ENCODE assay signal across 1 cellular context in the genomic region with DNA sequence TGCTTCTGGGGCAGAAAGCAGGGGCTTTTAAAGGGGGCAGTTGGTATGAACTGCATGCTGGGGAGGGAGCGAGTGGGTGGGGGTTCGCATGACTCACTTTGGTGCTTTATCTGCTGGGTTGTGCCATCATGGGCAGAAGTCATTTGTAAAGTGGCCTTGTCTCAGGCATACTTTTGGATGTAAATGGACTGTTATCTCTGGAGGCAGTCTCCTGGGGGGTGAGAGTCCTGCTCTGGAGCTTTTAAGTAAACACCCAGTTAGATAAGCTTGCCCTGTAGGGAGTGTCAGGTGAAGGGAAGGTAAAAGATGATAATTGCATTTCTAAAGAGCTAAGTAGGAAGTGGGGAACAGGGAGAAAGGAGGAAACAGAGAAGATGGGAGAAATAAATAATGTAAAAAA.
TF ChIP-seq lines count a peak whose summit lies in the region.

No MANE protein-coding gene starts in this region.

TF ChIP-seq in GM23338, 12 proteins besides CTCF, POLR2A, EP300 and RAD21:
- TF ChIP-seq, protein P1, sequence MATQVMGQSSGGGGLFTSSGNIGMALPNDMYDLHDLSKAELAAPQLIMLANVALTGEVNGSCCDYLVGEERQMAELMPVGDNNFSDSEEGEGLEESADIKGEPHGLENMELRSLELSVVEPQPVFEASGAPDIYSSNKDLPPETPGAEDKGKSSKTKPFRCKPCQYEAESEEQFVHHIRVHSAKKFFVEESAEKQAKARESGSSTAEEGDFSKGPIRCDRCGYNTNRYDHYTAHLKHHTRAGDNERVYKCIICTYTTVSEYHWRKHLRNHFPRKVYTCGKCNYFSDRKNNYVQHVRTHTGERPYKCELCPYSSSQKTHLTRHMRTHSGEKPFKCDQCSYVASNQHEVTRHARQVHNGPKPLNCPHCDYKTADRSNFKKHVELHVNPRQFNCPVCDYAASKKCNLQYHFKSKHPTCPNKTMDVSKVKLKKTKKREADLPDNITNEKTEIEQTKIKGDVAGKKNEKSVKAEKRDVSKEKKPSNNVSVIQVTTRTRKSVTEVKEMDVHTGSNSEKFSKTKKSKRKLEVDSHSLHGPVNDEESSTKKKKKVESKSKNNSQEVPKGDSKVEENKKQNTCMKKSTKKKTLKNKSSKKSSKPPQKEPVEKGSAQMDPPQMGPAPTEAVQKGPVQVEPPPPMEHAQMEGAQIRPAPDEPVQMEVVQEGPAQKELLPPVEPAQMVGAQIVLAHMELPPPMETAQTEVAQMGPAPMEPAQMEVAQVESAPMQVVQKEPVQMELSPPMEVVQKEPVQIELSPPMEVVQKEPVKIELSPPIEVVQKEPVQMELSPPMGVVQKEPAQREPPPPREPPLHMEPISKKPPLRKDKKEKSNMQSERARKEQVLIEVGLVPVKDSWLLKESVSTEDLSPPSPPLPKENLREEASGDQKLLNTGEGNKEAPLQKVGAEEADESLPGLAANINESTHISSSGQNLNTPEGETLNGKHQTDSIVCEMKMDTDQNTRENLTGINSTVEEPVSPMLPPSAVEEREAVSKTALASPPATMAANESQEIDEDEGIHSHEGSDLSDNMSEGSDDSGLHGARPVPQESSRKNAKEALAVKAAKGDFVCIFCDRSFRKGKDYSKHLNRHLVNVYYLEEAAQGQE (IDR thresholded peaks at IDR 0.05; ENCODE audit: unreplicated experiment) = no peak
- no peak for TF ChIP-seq EZH2phosphoT487 (IDR thresholded peaks at IDR 0.05; ENCODE audit: unreplicated experiment)
- TF ChIP-seq, protein P2, sequence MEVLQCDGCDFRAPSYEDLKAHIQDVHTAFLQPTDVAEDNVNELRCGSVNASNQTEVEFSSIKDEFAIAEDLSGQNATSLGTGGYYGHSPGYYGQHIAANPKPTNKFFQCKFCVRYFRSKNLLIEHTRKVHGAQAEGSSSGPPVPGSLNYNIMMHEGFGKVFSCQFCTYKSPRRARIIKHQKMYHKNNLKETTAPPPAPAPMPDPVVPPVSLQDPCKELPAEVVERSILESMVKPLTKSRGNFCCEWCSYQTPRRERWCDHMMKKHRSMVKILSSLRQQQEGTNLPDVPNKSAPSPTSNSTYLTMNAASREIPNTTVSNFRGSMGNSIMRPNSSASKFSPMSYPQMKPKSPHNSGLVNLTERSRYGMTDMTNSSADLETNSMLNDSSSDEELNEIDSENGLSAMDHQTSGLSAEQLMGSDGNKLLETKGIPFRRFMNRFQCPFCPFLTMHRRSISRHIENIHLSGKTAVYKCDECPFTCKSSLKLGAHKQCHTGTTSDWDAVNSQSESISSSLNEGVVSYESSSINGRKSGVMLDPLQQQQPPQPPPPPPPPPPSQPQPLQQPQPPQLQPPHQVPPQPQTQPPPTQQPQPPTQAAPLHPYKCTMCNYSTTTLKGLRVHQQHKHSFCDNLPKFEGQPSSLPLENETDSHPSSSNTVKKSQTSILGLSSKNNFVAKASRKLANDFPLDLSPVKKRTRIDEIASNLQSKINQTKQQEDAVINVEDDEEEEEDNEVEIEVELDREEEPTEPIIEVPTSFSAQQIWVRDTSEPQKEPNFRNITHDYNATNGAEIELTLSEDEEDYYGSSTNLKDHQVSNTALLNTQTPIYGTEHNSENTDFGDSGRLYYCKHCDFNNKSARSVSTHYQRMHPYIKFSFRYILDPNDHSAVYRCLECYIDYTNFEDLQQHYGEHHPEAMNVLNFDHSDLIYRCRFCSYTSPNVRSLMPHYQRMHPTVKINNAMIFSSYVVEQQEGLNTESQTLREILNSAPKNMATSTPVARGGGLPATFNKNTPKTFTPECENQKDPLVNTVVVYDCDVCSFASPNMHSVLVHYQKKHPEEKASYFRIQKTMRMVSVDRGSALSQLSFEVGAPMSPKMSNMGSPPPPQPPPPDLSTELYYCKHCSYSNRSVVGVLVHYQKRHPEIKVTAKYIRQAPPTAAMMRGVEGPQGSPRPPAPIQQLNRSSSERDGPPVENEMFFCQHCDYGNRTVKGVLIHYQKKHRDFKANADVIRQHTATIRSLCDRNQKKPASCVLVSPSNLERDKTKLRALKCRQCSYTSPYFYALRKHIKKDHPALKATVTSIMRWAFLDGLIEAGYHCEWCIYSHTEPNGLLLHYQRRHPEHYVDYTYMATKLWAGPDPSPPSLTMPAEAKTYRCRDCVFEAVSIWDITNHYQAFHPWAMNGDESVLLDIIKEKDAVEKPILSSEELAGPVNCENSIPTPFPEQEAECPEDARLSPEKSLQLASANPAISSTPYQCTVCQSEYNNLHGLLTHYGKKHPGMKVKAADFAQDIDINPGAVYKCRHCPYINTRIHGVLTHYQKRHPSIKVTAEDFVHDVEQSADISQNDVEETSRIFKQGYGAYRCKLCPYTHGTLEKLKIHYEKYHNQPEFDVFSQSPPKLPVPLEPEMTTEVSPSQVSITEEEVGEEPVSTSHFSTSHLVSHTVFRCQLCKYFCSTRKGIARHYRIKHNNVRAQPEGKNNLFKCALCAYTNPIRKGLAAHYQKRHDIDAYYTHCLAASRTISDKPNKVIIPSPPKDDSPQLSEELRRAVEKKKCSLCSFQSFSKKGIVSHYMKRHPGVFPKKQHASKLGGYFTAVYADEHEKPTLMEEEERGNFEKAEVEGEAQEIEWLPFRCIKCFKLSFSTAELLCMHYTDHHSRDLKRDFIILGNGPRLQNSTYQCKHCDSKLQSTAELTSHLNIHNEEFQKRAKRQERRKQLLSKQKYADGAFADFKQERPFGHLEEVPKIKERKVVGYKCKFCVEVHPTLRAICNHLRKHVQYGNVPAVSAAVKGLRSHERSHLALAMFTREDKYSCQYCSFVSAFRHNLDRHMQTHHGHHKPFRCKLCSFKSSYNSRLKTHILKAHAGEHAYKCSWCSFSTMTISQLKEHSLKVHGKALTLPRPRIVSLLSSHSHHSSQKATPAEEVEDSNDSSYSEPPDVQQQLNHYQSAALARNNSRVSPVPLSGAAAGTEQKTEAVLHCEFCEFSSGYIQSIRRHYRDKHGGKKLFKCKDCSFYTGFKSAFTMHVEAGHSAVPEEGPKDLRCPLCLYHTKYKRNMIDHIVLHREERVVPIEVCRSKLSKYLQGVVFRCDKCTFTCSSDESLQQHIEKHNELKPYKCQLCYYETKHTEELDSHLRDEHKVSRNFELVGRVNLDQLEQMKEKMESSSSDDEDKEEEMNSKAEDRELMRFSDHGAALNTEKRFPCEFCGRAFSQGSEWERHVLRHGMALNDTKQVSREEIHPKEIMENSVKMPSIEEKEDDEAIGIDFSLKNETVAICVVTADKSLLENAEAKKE (CRISPR knock-in tag; IDR thresholded peaks at IDR 0.05) = no peak
- no peak for TF ChIP-seq EZH2 (IDR thresholded peaks at IDR 0.05; ENCODE audit: low read depth, unreplicated experiment)
- no peak for TF ChIP-seq NANOG (IDR thresholded peaks at IDR 0.05; ENCODE audit: borderline replicate concordance)
TF ChIP-seq in GM23338: peak in this region for 0.
